Comparison of ENCODE assay signal across 16 cellular contexts in genomic region chrX:133697656-133698055, GRCh38.
DNase-seq lines count a peak whose midpoint lies in the region; ATAC-seq, FAIRE-seq and TF ChIP-seq lines count a peak whose summit lies in the region.
"Had no signal": no experiment of that assay in that cellular context is flagged by ENCODE, and none has a peak within 500 bp of the region (broad histone marks: within the 10 kb centered on the region; RNA-seq: fewer than 3 reads in every experiment).

No MANE protein-coding gene starts in this region.

- CTCF ChIA-PET in RWPE1 (lab: Yijun Ruan, JAX) = interaction anchor here (0.5 to 1.2 kb wide), 4 partner anchors 27 to 492 kb away, joined by 3 to 4 read pairs (median 3); no protein-coding TSS in a partner anchor

- TF ChIP-seq CTCF in bronchial epithelial cell (IDR thresholded peaks at IDR 0.05; ENCODE audit: insufficient read depth, low read length, severe bottlenecking) (no peak), foreskin keratinocyte (conservative IDR thresholded peaks at IDR 0.05) (no peak), RWPE1 (conservative IDR thresholded peaks at IDR 0.05; ENCODE audit: low read depth) (no peak), stomach (IDR thresholded peaks at IDR 0.05) (no peak)

- H3K27ac ChIP-seq in iPS-20b (ENCODE audit: low read length) (no peak overlapping the region), foreskin keratinocyte (no peak overlapping the region), RWPE1 (no peak overlapping the region), stomach (no peak overlapping the region)
- H3K27ac ChIP-seq: SJCRH30 had no signal

- FAIRE-seq in bronchial epithelial cell (lab: Jason Lieb, UNC) = peak; percentile 70

- intact Hi-C loops in stomach (cut with DNase I; ENCODE audit: low total_unique reads) = no loop called here

- H3K36me3 ChIP-seq in HAP-1 (replicated peaks) = peaks cover 21% of the 10 kb centered on the region
- no peaks in the 10 kb centered on the region for H3K36me3 ChIP-seq in bronchial epithelial cell (ENCODE audit: control insufficient read depth, insufficient read depth, low read length)
- H3K36me3 ChIP-seq in iPS-20b (ENCODE audit: insufficient read depth, low read depth, low read length) = no peaks in the 10 kb centered on the region
- H3K36me3 ChIP-seq in stomach = no peaks in the 10 kb centered on the region
- H3K36me3 ChIP-seq: SJCRH30 had no signal

- H3K4me3 ChIP-seq in HAP-1 (no peak overlapping the region), bronchial epithelial cell (ENCODE audit: low read depth, low read length) (no peak overlapping the region), iPS-20b (ENCODE audit: low read length) (peak overlapping the region; percentile 17; the same call in 1 of the 2 replicates), skeletal muscle cell (ENCODE audit: low read depth, low read length) (no peak overlapping the region), stomach (no peak overlapping the region)
- H3K4me3 ChIP-seq: SJCRH30 had no signal

- ATAC-seq in foreskin keratinocyte = no peak
- ATAC-seq: CD8-positive, alpha-beta T cell had no signal

- DNase-seq in HAP-1 (ENCODE audit: low spot score in 2 of 2) (peak; percentile 53 to 76), bronchial epithelial cell (ENCODE audit: low read depth) (peak; percentile 4), skeletal muscle cell (ENCODE audit: low read depth) (peak; percentile 19), foreskin keratinocyte (no peak), RWPE1 (ENCODE audit: low spot score) (no peak), stomach (no peak)
- DNase-seq: CD8-positive, alpha-beta T cell; DND-41; GDM1; Kasumi-1; NCI-H1930; NCI-H2227 treated with DMSO at 0.1 percent for 48 hours; NCI-H524 treated with DMSO at 0.1 percent for 48 hours; RPMI8226 had no signal

- in situ Hi-C loops in HAP-1 (cut with MboI; ENCODE audit: low sequenced_read_pairs) = loop anchor here (5.0 kb wide), 1 partner anchor 85 kb away; no protein-coding TSS in a partner anchor

- TF ChIP-seq POLR2A in stomach (IDR thresholded peaks at IDR 0.05) = no peak

- WGBS in stomach, 5 donors = 43 to 64% (median 56%) methylated on average over 3 of the region's 3 CpGs

- H3K27me3 ChIP-seq in HAP-1 (ENCODE audit: low read depth) (no peaks in the 10 kb centered on the region), bronchial epithelial cell (ENCODE audit: control insufficient read depth, insufficient read depth, low read length) (no peaks in the 10 kb centered on the region), iPS-20b (ENCODE audit: insufficient read depth, low read length) (no peaks in the 10 kb centered on the region; the same call in 1 of the 2 replicates), foreskin keratinocyte (no peaks in the 10 kb centered on the region), stomach (peaks cover 0 to 9% (median 0%) of the 10 kb centered on the region in 3 donors)
- H3K27me3 ChIP-seq: SJCRH30 had no signal

- H3K4me1 ChIP-seq in HAP-1 = peaks cover 55% of the 10 kb centered on the region
- H3K4me1 ChIP-seq in iPS-20b (ENCODE audit: insufficient read depth, low read length) = peaks cover 24% of the 10 kb centered on the region; the same call in 1 of the 2 replicates
- H3K4me1 ChIP-seq in foreskin keratinocyte = no peaks in the 10 kb centered on the region
- no peaks in the 10 kb centered on the region for H3K4me1 ChIP-seq in stomach
- H3K4me1 ChIP-seq: SJCRH30 had no signal

- no peak for TF ChIP-seq EP300 in stomach (IDR thresholded peaks at IDR 0.05)

- H3K9ac ChIP-seq in iPS-20b (ENCODE audit: low read depth, low read length) = no peak overlapping the region

- H3K9me3 ChIP-seq in HAP-1 = no peaks in the 10 kb centered on the region
- no peaks in the 10 kb centered on the region for H3K9me3 ChIP-seq in iPS-20b (ENCODE audit: insufficient read depth, low read depth, low read length)
- no peaks in the 10 kb centered on the region for H3K9me3 ChIP-seq in stomach
- H3K9me3 ChIP-seq: SJCRH30 had no signal

- POLR2A ChIA-PET in RWPE1 (lab: Yijun Ruan, JAX; ENCODE audit: low non-redundant PET) = no interaction called here

Comparison
In these comparisons a context has a peak if more than half of its experiments do, and no peak if none do; other contexts are left out.
1. DNase-seq: peak in HAP-1 (2 of 2), bronchial epithelial cell (single experiment) and skeletal muscle cell (single experiment); none in foreskin keratinocyte (0 of 2), RWPE1 (single experiment) and stomach (single experiment).